ENCODE assay signal across 11 cellular contexts in genomic region chr4:165738571-165738970, GRCh38.
DNase-seq lines count a peak whose midpoint lies in the region; ATAC-seq and TF ChIP-seq lines count a peak whose summit lies in the region.
"Had no signal": no experiment of that assay in that cellular context is flagged by ENCODE, and none has a peak within 500 bp of the region (broad histone marks: within the 10 kb centered on the region; RNA-seq: fewer than 3 reads in every experiment).

No MANE protein-coding gene starts in this region.

- H3K36me3 ChIP-seq in smooth muscle cell (ENCODE audit: low read depth), result no peaks in the 10 kb centered on the region
- no peaks in the 10 kb centered on the region for H3K36me3 ChIP-seq in brain microvascular endothelial cell (replicated peaks)
- H3K36me3 ChIP-seq: stomach had no signal

- in situ Hi-C loops in brain microvascular endothelial cell (cut with HindIII; ENCODE audit: low pct_ligation_motif_present, low sequenced_read_pairs), result no loop called here

- TF ChIP-seq CTCF in smooth muscle cell (IDR thresholded peaks at IDR 0.05; ENCODE audit: borderline replicate concordance, insufficient read depth, poor library complexity, severe bottlenecking) (no peak), brain microvascular endothelial cell (IDR thresholded peaks at IDR 0.05; ENCODE audit: low read depth, low read length, missing control alignments) (no peak)

- H2AFZ ChIP-seq in smooth muscle cell (ENCODE audit: low read depth), result no peak overlapping the region

- DNase-seq in M059J (ENCODE audit: low read depth), result peak; percentile 58
- DNase-seq in smooth muscle cell (lab: John Stamatoyannopoulos, UW; ENCODE audit: unreplicated experiment), result no peak
- DNase-seq in brain microvascular endothelial cell, result no peak
- DNase-seq in SW480 (ENCODE audit: low spot score), result no peak
- DNase-seq: dorsolateral prefrontal cortex, nucleus accumbens, stomach had no signal

- H3F3A ChIP-seq in smooth muscle cell (ENCODE audit: low read depth), result no peaks in the 10 kb centered on the region

- ATAC-seq in GM19397 (IDR thresholded peaks at IDR 0.05; ENCODE audit: unreplicated experiment) (peak; percentile 71), HG02981 (IDR thresholded peaks at IDR 0.05; ENCODE audit: unreplicated experiment) (peak; percentile 91), HG02852 (IDR thresholded peaks at IDR 0.05; ENCODE audit: unreplicated experiment) (no peak)

- no peaks in the 10 kb centered on the region for H4K20me1 ChIP-seq in smooth muscle cell (ENCODE audit: low read depth)

- H3K4me1 ChIP-seq in smooth muscle cell (ENCODE audit: low read depth), result no peaks in the 10 kb centered on the region
- H3K4me1 ChIP-seq: stomach had no signal

- no peak overlapping the region for H3K4me2 ChIP-seq in smooth muscle cell

- H3K9ac ChIP-seq in smooth muscle cell (ENCODE audit: low read depth), result no peak overlapping the region

- H3K27ac ChIP-seq in smooth muscle cell (ENCODE audit: low read depth) (peak overlapping the region; percentile 56), brain microvascular endothelial cell (no peak overlapping the region)
- H3K27ac ChIP-seq: C4-2B, dorsolateral prefrontal cortex, stomach had no signal

- WGBS in smooth muscle cell (ENCODE audit: low lambda C conversion rate), result 100% methylated on average over 1 of the region's 1 CpG

- no peaks in the 10 kb centered on the region for H3K9me3 ChIP-seq in smooth muscle cell (replicated peaks; ENCODE audit: low read depth)
- H3K9me3 ChIP-seq: stomach had no signal

- H3K4me3 ChIP-seq in smooth muscle cell, result no peak overlapping the region
- no peak overlapping the region for H3K4me3 ChIP-seq in brain microvascular endothelial cell (ENCODE audit: low read depth, low read length)
- H3K4me3 ChIP-seq: dorsolateral prefrontal cortex, stomach had no signal

- no peaks in the 10 kb centered on the region for H3K79me2 ChIP-seq in smooth muscle cell (ENCODE audit: low read depth)

- H3K27me3 ChIP-seq in smooth muscle cell (ENCODE audit: low read depth), result no peaks in the 10 kb centered on the region
- no peaks in the 10 kb centered on the region for H3K27me3 ChIP-seq in brain microvascular endothelial cell (replicated peaks)
- H3K27me3 ChIP-seq: dorsolateral prefrontal cortex, stomach had no signal
